8 cellular contexts compared by ENCODE assay signal in the genomic region with DNA sequence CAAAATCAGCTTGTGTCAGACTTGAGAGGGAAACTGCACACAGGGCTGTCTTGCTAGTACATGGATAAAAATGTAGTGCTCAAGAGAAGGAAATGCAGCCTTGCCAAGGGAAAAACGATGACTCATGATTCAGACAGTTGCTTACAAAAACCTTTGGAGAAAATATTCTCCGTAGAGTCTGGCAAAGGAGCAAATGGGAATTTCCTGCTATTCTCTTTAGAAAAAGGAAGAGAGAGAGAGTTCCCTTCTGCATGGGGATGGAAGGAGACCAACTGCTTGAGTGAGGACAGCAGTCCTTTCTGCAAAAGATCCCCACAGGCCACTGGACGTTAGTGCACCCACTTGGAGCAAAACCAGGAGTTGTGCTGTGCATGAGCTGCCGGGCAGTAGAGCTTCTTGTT. TPM values are rescaled to one million over a fixed set of nuclear protein-coding genes. Genes with fewer than 3 reads are reported as not detected.
DNase-seq lines count a peak whose midpoint lies in the region; ATAC-seq, FAIRE-seq and TF ChIP-seq lines count a peak whose summit lies in the region.

No MANE protein-coding gene starts in this region.

- no peak overlapping the region for H3K9ac ChIP-seq in kidney (ENCODE audit: low read length in 2 of 2)

- no peak for TF ChIP-seq EP300 in ovary (IDR thresholded peaks at IDR 0.05)

- ATAC-seq in HG03045 (IDR thresholded peaks at IDR 0.05; ENCODE audit: unreplicated experiment): no peak

- TF ChIP-seq CTCF in ovary (IDR thresholded peaks at IDR 0.05): peak in 1 of 3 donors; percentile 17
- no peak for TF ChIP-seq CTCF in kidney (IDR thresholded peaks at IDR 0.05; ENCODE audit: borderline replicate concordance, extremely low read depth, insufficient read depth)

- no peaks in the 10 kb centered on the region for H3K27me3 ChIP-seq in ovary

- intact Hi-C loops in ovary (cut with DNase I) (no loop called here), kidney (cut with DNase I) (no loop called here)

- H3K9me3 ChIP-seq in ovary: no peaks in the 10 kb centered on the region
- H3K9me3 ChIP-seq in kidney (ENCODE audit: control insufficient read depth in 1 of 2, low read length in 2 of 2): no peaks in the 10 kb centered on the region

- H3K36me3 ChIP-seq in ovary (no peaks in the 10 kb centered on the region), kidney (ENCODE audit: control insufficient read depth in 1 of 2, insufficient read depth in 2 of 2, low read length in 2 of 2) (no peaks in the 10 kb centered on the region)

- no peaks in the 10 kb centered on the region for H3K4me1 ChIP-seq in ovary (ENCODE audit: insufficient read depth)
- no peaks in the 10 kb centered on the region for H3K4me1 ChIP-seq in kidney (ENCODE audit: control insufficient read depth in 1 of 2, insufficient read depth in 1 of 2, low read depth in 1 of 2, low read length in 2 of 2)

- FAIRE-seq in RCC 7860 (lab: Jason Lieb, UNC) (peak; percentile 82), kidney (lab: Jason Lieb, UNC) (no peak)

- 0 to 2% (median 1%) methylated on average over 4 of the region's 4 CpGs for WGBS in ovary, 3 donors

- H3K4me3 ChIP-seq in ovary (no peak overlapping the region), kidney (ENCODE audit: low read length in 2 of 2) (peak overlapping the region in 1 of 2 donors; percentile 14)

- peak; percentile 70 for DNase-seq in DMS 273 (lab: John Stamatoyannopoulos, UW; ENCODE audit: unreplicated experiment)
- peak; percentile 73 for DNase-seq in RCC 7860 (ENCODE audit: low spot score)
- DNase-seq in fibroblast of the conjunctiva (ENCODE audit: low read depth): peak; percentile 90
- DNase-seq in ovary: peak; percentile 31 to 49 (median 41)
- DNase-seq in stimulated activated naive CD4-positive, alpha-beta T cell (lab: John Stamatoyannopoulos, UW): no peak
- DNase-seq in kidney: no peak
- DNase-seq in NCI-H524 (lab: John Stamatoyannopoulos, UW): no peak

- no peak for TF ChIP-seq POLR2A in ovary (IDR thresholded peaks at IDR 0.05)

- H3K27ac ChIP-seq in ovary (no peak overlapping the region), kidney (ENCODE audit: low read depth in 2 of 2, low read length in 2 of 2) (no peak overlapping the region)

RNA-seq across cellular contexts. Expression of gene IFNB1, which starts 7.6 kb away (rescaled TPM):
- total RNA-seq in ovary (not detected), kidney (not detected)
- polyA plus RNA-seq in ovary (not detected), kidney (ENCODE audit: insufficient read depth, low read depth, low replicate concordance) (not detected)

RNA-seq across cellular contexts. Expression of gene HACD4, which starts 38.7 kb away (rescaled TPM):
- total RNA-seq in ovary: 1 to 10 TPM; 3.0 to 5.2 (median 3.7) TPM
- polyA plus RNA-seq in ovary: 1 to 10 TPM; 2.6 to 4.8 TPM
- 2.9 TPM for total RNA-seq in kidney
- polyA plus RNA-seq in kidney (ENCODE audit: insufficient read depth, low read depth, low replicate concordance): 1.3 TPM

Comparison
In these comparisons a context has a peak if more than half of its experiments do, and no peak if none do; other contexts are left out.
1. DNase-seq: peak in DMS 273 (single experiment), RCC 7860 (single experiment), fibroblast of the conjunctiva (single experiment) and ovary (5 of 5); none in stimulated activated naive CD4-positive, alpha-beta T cell (0 of 6), kidney (single experiment) and NCI-H524 (0 of 2).